ENCODE assay signal across 17 cellular contexts in the genomic region with DNA sequence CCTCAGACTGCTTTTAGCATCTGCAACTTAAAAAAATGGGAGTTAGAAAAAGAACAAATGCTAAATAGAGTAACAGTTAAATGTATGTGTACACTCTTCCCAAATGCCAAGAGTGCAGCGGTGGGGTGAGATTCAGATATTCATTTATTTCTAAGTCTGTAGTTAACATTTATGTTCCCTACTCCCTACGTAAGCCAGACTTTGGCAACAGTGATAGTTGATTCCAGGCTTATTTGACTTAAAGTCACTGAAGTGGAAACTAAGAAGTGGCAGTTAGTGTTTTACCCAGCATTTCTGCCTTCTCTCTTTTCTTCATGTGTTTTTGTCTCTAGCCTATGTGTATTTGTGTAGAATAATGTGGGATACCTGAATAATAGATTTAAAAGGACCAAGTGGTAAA. TPM values are rescaled to one million over a fixed set of nuclear protein-coding genes. Genes with fewer than 3 reads are reported as not detected.
DNase-seq lines count a peak whose midpoint lies in the region; ATAC-seq and TF ChIP-seq lines count a peak whose summit lies in the region.
"Had no signal": no experiment of that assay in that cellular context is flagged by ENCODE, and none has a peak within 500 bp of the region (broad histone marks: within the 10 kb centered on the region; RNA-seq: fewer than 3 reads in every experiment).

No MANE protein-coding gene starts in this region.

- H3K79me2 ChIP-seq in H9 (ENCODE audit: insufficient read depth, low read length), result peaks cover 17% of the 10 kb centered on the region

- no peak overlapping the region for H2AFZ ChIP-seq in H9 (ENCODE audit: low read length)

- CTCF ChIA-PET in activated CD4-positive, alpha-beta memory T cell treated with anti-CD3 and anti-CD28 coated beads for 36 hours (lab: Charles Lee), result no interaction called here
- CTCF ChIA-PET in activated CD4-positive, alpha-beta memory T cell treated with anti-CD3 and anti-CD28 coated beads, Interleukin-2, amount 10 ng/mL, durations not matched to agents 7 days and 5 days (lab: Charles Lee), result interaction anchor here (1.5 kb wide), 1 partner anchor 39 kb away, joined by 3 read pairs; no protein-coding TSS in a partner anchor

- no peak for TF ChIP-seq POLR2A in gastrocnemius medialis (IDR thresholded peaks at IDR 0.05)

- no peak overlapping the region for H3K4me2 ChIP-seq in H9 (ENCODE audit: insufficient read depth, insufficient read length, low read length)

- H3K9me3 ChIP-seq in H9 (ENCODE audit: control insufficient read depth, low read depth, low read length) (no peaks in the 10 kb centered on the region), gastrocnemius medialis (no peaks in the 10 kb centered on the region), HAP-1 (no peaks in the 10 kb centered on the region)
- H3K9me3 ChIP-seq: thoracic aorta had no signal

- peaks cover 46% of the 10 kb centered on the region for H3K4me1 Mint-ChIP-seq in activated CD4-positive, alpha-beta memory T cell treated with anti-CD3 and anti-CD28 coated beads for 36 hours (ENCODE audit: low read depth)
- H3K4me1 Mint-ChIP-seq in activated CD4-positive, alpha-beta memory T cell treated with anti-CD3 and anti-CD28 coated beads, Interleukin-2, amount 10 ng/mL, durations not matched to agents 7 days and 5 days, result peaks cover 50% of the 10 kb centered on the region
- H3K4me1 Mint-ChIP-seq in H9 (peaks cover 24 to 35% of the 10 kb centered on the region in 2 experiments), mesothelial cell of epicardium (peaks cover 53% of the 10 kb centered on the region)
- H3K4me1 Mint-ChIP-seq in activated T-helper 1 cell treated with anti-CD3 and anti-CD28 coated beads, Interleukin-12 subunit alpha, Interleukin-12 subunit beta, Interleukin-2, Interleukin-4 antibody, amounts not matched to agents 30 ng/mL and 10 ng/mL and 1 ng/mL, durations not matched to agents 14 hours and 24 hours and 36 hours (ENCODE audit: low read depth), result peaks cover 61% of the 10 kb centered on the region

- peak overlapping the region; percentile 51 for H3K27ac Mint-ChIP-seq in activated CD4-positive, alpha-beta memory T cell treated with anti-CD3 and anti-CD28 coated beads for 36 hours
- no peak overlapping the region for H3K27ac Mint-ChIP-seq in activated CD4-positive, alpha-beta memory T cell treated with anti-CD3 and anti-CD28 coated beads, Interleukin-2, amount 10 ng/mL, durations not matched to agents 7 days and 5 days
- H3K27ac Mint-ChIP-seq in H9 (peak overlapping the region in 1 of 3 experiments; percentile 27; a peak in 1 of 7 replicates), mesothelial cell of epicardium (peak overlapping the region; percentile 30)
- no peak overlapping the region for H3K27ac Mint-ChIP-seq in activated T-helper 1 cell treated with anti-CD3 and anti-CD28 coated beads, Interleukin-12 subunit alpha, Interleukin-12 subunit beta, Interleukin-2, Interleukin-4 antibody, amounts not matched to agents 30 ng/mL and 10 ng/mL and 1 ng/mL, durations not matched to agents 14 hours and 24 hours and 36 hours

- H3K4me3 Mint-ChIP-seq in activated CD4-positive, alpha-beta memory T cell treated with anti-CD3 and anti-CD28 coated beads for 36 hours, result peak overlapping the region; percentile 98
- no peak overlapping the region for H3K4me3 Mint-ChIP-seq in activated CD4-positive, alpha-beta memory T cell treated with anti-CD3 and anti-CD28 coated beads, Interleukin-2, amount 10 ng/mL, durations not matched to agents 7 days and 5 days
- H3K4me3 Mint-ChIP-seq in H9 (peak overlapping the region; percentile 37 to 90; a peak in 3 of 5 replicates), mesothelial cell of epicardium (no peak overlapping the region)
- H3K4me3 Mint-ChIP-seq in activated T-helper 1 cell treated with anti-CD3 and anti-CD28 coated beads, Interleukin-12 subunit alpha, Interleukin-12 subunit beta, Interleukin-2, Interleukin-4 antibody, amounts not matched to agents 30 ng/mL and 10 ng/mL and 1 ng/mL, durations not matched to agents 14 hours and 24 hours and 36 hours, result peak overlapping the region; percentile 99

- no peak overlapping the region for H4K5ac ChIP-seq in H9 (ENCODE audit: insufficient read length, low read depth, low read length)

- H4K91ac ChIP-seq in H9 (ENCODE audit: insufficient read length, low read depth, low read length), result no peak overlapping the region

- H4K8ac ChIP-seq in H9 (replicated peaks; ENCODE audit: insufficient read length, low read depth, low read length), result no peak overlapping the region

- no peak overlapping the region for H2BK5ac ChIP-seq in H9 (ENCODE audit: insufficient read length, low read length)

- no peak overlapping the region for H3K56ac ChIP-seq in H9 (ENCODE audit: insufficient read length, low read depth, low read length)

- in situ Hi-C loops in gastrocnemius medialis (cut with MboI; ENCODE audit: low sequenced_read_pairs in 4 of 4) (no loop called here), HAP-1 (cut with MboI; ENCODE audit: low sequenced_read_pairs) (no loop called here)

- H3K4me1 ChIP-seq in H9 (ENCODE audit: insufficient read depth, low read length) (no peaks in the 10 kb centered on the region), gastrocnemius medialis (peaks cover 10 to 20% of the 10 kb centered on the region in 2 donors), HAP-1 (peaks cover 10% of the 10 kb centered on the region)

- no peak overlapping the region for H2BK12ac ChIP-seq in H9 (ENCODE audit: insufficient read length, low read depth, low read length)

- no peak overlapping the region for H2BK20ac ChIP-seq in H9 (ENCODE audit: low read depth, low read length, poor library complexity, severe bottlenecking)

- TF ChIP-seq CTCF in H9 (conservative IDR thresholded peaks at IDR 0.05) (no peak), mesothelial cell of epicardium (IDR thresholded peaks at IDR 0.05; ENCODE audit: unreplicated experiment) (no peak), gastrocnemius medialis (IDR thresholded peaks at IDR 0.05 in 4 of 5, conservative IDR thresholded peaks at IDR 0.05 in 1 of 5) (no peak)

- H3K14ac ChIP-seq in H9 (ENCODE audit: insufficient read depth, low read length), result no peak overlapping the region

- no peak overlapping the region for H3K4ac ChIP-seq in H9 (ENCODE audit: low read depth, low read length)

- POLR2A ChIA-PET in activated CD4-positive, alpha-beta memory T cell treated with anti-CD3 and anti-CD28 coated beads for 36 hours (lab: Charles Lee), result no interaction called here
- POLR2A ChIA-PET in activated CD4-positive, alpha-beta memory T cell treated with anti-CD3 and anti-CD28 coated beads, Interleukin-2, amount 10 ng/mL, durations not matched to agents 7 days and 5 days (lab: Charles Lee), result no interaction called here

- no peak overlapping the region for H3T11ph ChIP-seq in H9 (ENCODE audit: low read length)

- H3K27ac ChIP-seq in H9 (ENCODE audit: insufficient read length, low read depth, low read length) (no peak overlapping the region), gastrocnemius medialis (no peak overlapping the region)
- H3K27ac ChIP-seq: brain microvascular endothelial cell, dorsolateral prefrontal cortex, thoracic aorta had no signal

- no peaks in the 10 kb centered on the region for H3K27me3 Mint-ChIP-seq in activated CD4-positive, alpha-beta memory T cell treated with anti-CD3 and anti-CD28 coated beads for 36 hours
- H3K27me3 Mint-ChIP-seq in activated CD4-positive, alpha-beta memory T cell treated with anti-CD3 and anti-CD28 coated beads, Interleukin-2, amount 10 ng/mL, durations not matched to agents 7 days and 5 days, result no peaks in the 10 kb centered on the region
- H3K27me3 Mint-ChIP-seq in H9 (ENCODE audit: low read depth) (no peaks in the 10 kb centered on the region; the same call in 1 of the 2 replicates), mesothelial cell of epicardium (ENCODE audit: low read depth) (peaks cover 2% of the 10 kb centered on the region)
- H3K27me3 Mint-ChIP-seq in activated T-helper 1 cell treated with anti-CD3 and anti-CD28 coated beads, Interleukin-12 subunit alpha, Interleukin-12 subunit beta, Interleukin-2, Interleukin-4 antibody, amounts not matched to agents 30 ng/mL and 10 ng/mL and 1 ng/mL, durations not matched to agents 14 hours and 24 hours and 36 hours (ENCODE audit: insufficient read depth), result no peaks in the 10 kb centered on the region

- DNase-seq in activated CD4-positive, alpha-beta memory T cell treated with anti-CD3 and anti-CD28 coated beads for 36 hours, result no peak
- no peak for DNase-seq in activated CD4-positive, alpha-beta memory T cell treated with anti-CD3 and anti-CD28 coated beads, Interleukin-2, amount 10 ng/mL, durations not matched to agents 7 days and 5 days
- DNase-seq in H9, result no peak
- no peak for DNase-seq in activated T-helper 1 cell treated with anti-CD3 and anti-CD28 coated beads, Interleukin-12 subunit alpha, Interleukin-12 subunit beta, Interleukin-2, Interleukin-4 antibody, amounts not matched to agents 30 ng/mL and 10 ng/mL and 1 ng/mL, durations not matched to agents 14 hours and 24 hours and 36 hours (ENCODE audit: low spot score)
- no peak for DNase-seq in mesothelial cell of epicardium (ENCODE audit: low spot score in 2 of 2, unreplicated experiment in 2 of 2)
- DNase-seq in gastrocnemius medialis, result no peak
- DNase-seq in HAP-1 (ENCODE audit: low spot score in 2 of 2), result no peak
- DNase-seq: activated CD4-positive, CD25-positive, alpha-beta regulatory T cell; brain microvascular endothelial cell; dorsolateral prefrontal cortex; hippocampal formation; NCI-H1930; NCI-H524 treated with DMSO at 0.1 percent for 48 hours had no signal

- no CpG with 5 or more reads among the region's 2 CpGs for WGBS in H9 (ENCODE audit: extremely low coverage, insufficient read length, low lambda C conversion rate)

- no peak overlapping the region for H2BK120ac ChIP-seq in H9 (ENCODE audit: low read depth, low read length, poor library complexity, severe bottlenecking)

- H3K79me1 ChIP-seq in H9 (ENCODE audit: insufficient read depth, low read depth, low read length, poor library complexity, severe bottlenecking), result peaks cover 4% of the 10 kb centered on the region

- ATAC-seq in gastrocnemius medialis (no peak), HG03469 (IDR thresholded peaks at IDR 0.05; ENCODE audit: unreplicated experiment) (no peak)
- ATAC-seq: left lobe of liver had no signal

- no peak overlapping the region for H2AK5ac ChIP-seq in H9 (ENCODE audit: insufficient read length, low read length)

- peaks cover 76% of the 10 kb centered on the region for H3K36me3 Mint-ChIP-seq in activated CD4-positive, alpha-beta memory T cell treated with anti-CD3 and anti-CD28 coated beads for 36 hours
- peaks cover 74% of the 10 kb centered on the region for H3K36me3 Mint-ChIP-seq in activated CD4-positive, alpha-beta memory T cell treated with anti-CD3 and anti-CD28 coated beads, Interleukin-2, amount 10 ng/mL, durations not matched to agents 7 days and 5 days (ENCODE audit: low read depth)
- H3K36me3 Mint-ChIP-seq in H9 (ENCODE audit: insufficient read depth in 1 of 3, low read depth in 3 of 3), result peaks cover 60 to 81% (median 75%) of the 10 kb centered on the region in 3 experiments
- H3K36me3 Mint-ChIP-seq in activated T-helper 1 cell treated with anti-CD3 and anti-CD28 coated beads, Interleukin-12 subunit alpha, Interleukin-12 subunit beta, Interleukin-2, Interleukin-4 antibody, amounts not matched to agents 30 ng/mL and 10 ng/mL and 1 ng/mL, durations not matched to agents 14 hours and 24 hours and 36 hours (ENCODE audit: low read depth), result peaks cover 72% of the 10 kb centered on the region
- peaks cover 40% of the 10 kb centered on the region for H3K36me3 Mint-ChIP-seq in mesothelial cell of epicardium

- peaks cover under 1% of the 10 kb centered on the region for H3K23me2 ChIP-seq in H9 (ENCODE audit: insufficient read length, low read depth, low read length, poor library complexity, severe bottlenecking)

- H3K9ac ChIP-seq in H9 (ENCODE audit: extremely low read depth, insufficient read length, low read length), result no peak overlapping the region

- intact Hi-C loops in activated CD4-positive, alpha-beta memory T cell treated with anti-CD3 and anti-CD28 coated beads for 36 hours (cut with micrococcal nuclease), result no loop called here
- intact Hi-C loops in activated T-helper 1 cell treated with anti-CD3 and anti-CD28 coated beads, Interleukin-12 subunit alpha, Interleukin-12 subunit beta, Interleukin-2, Interleukin-4 antibody, amounts not matched to agents 30 ng/mL and 10 ng/mL and 1 ng/mL, durations not matched to agents 14 hours and 24 hours and 36 hours (cut with micrococcal nuclease), result no loop called here
- intact Hi-C loops in gastrocnemius medialis (cut with DNase I; ENCODE audit: low total_unique reads), result no loop called here

- H3K4me3 ChIP-seq in gastrocnemius medialis (no peak overlapping the region), HAP-1 (no peak overlapping the region)
- H3K4me3 ChIP-seq: dorsolateral prefrontal cortex, thoracic aorta had no signal

- no peak overlapping the region for H2BK15ac ChIP-seq in H9 (ENCODE audit: low read depth, low read length)

- peaks cover 0 to 59% of the 10 kb centered on the region in 2 donors for H3K36me3 ChIP-seq in gastrocnemius medialis
- H3K36me3 ChIP-seq in HAP-1 (replicated peaks), result peaks cover 77% of the 10 kb centered on the region

- H3K18ac ChIP-seq in H9 (ENCODE audit: insufficient read length, low read depth, low read length), result no peak overlapping the region

- no peak overlapping the region for H3K23ac ChIP-seq in H9 (ENCODE audit: insufficient read length, low read depth, low read length)

- H3K9me3 Mint-ChIP-seq in activated CD4-positive, alpha-beta memory T cell treated with anti-CD3 and anti-CD28 coated beads for 36 hours, result no peaks in the 10 kb centered on the region
- no peaks in the 10 kb centered on the region for H3K9me3 Mint-ChIP-seq in activated CD4-positive, alpha-beta memory T cell treated with anti-CD3 and anti-CD28 coated beads, Interleukin-2, amount 10 ng/mL, durations not matched to agents 7 days and 5 days
- H3K9me3 Mint-ChIP-seq in H9 (peaks cover 0 to 6% of the 10 kb centered on the region in 2 experiments; a peak in 2 of 5 replicates), mesothelial cell of epicardium (no peaks in the 10 kb centered on the region)
- no peaks in the 10 kb centered on the region for H3K9me3 Mint-ChIP-seq in activated T-helper 1 cell treated with anti-CD3 and anti-CD28 coated beads, Interleukin-12 subunit alpha, Interleukin-12 subunit beta, Interleukin-2, Interleukin-4 antibody, amounts not matched to agents 30 ng/mL and 10 ng/mL and 1 ng/mL, durations not matched to agents 14 hours and 24 hours and 36 hours

- H3K27me3 ChIP-seq in H9 (ENCODE audit: insufficient read depth, low read length), result no peaks in the 10 kb centered on the region
- H3K27me3 ChIP-seq in gastrocnemius medialis, result no peaks in the 10 kb centered on the region
- peaks cover 1% of the 10 kb centered on the region; the same call in 1 of the 2 replicates for H3K27me3 ChIP-seq in HAP-1 (ENCODE audit: low read depth)
- H3K27me3 ChIP-seq: brain microvascular endothelial cell, dorsolateral prefrontal cortex had no signal

- H4K20me1 ChIP-seq in H9 (ENCODE audit: control insufficient read depth, insufficient read depth, insufficient read length), result no peaks in the 10 kb centered on the region

RNA-seq across cellular contexts. Expression of gene MIR17HG, which starts 4.5 kb away (rescaled TPM):
- 10 to 100 TPM; 19.5 to 22.0 TPM for total RNA-seq in activated CD4-positive, alpha-beta memory T cell treated with anti-CD3 and anti-CD28 coated beads for 36 hours
- 1 to 10 TPM; 6.7 to 7.7 TPM for total RNA-seq in activated CD4-positive, alpha-beta memory T cell treated with anti-CD3 and anti-CD28 coated beads, Interleukin-2, amount 10 ng/mL, durations not matched to agents 7 days and 5 days
- total RNA-seq in H9 (2021) (35.7 and 38.7 TPM in 2 replicates), mesothelial cell of epicardium (15.1 to 16.5 TPM (median 16.3 TPM) in 3 replicates), gastrocnemius medialis (1 to 10 TPM in 1 of 4 donors, under 1 TPM in 1, not detected in 2; 0.51 to 1.3 TPM)
- 46.5 and 52.1 TPM in 2 replicates for total RNA-seq in activated T-helper 1 cell treated with anti-CD3 and anti-CD28 coated beads, Interleukin-12 subunit alpha, Interleukin-12 subunit beta, Interleukin-2, Interleukin-4 antibody, amounts not matched to agents 30 ng/mL and 10 ng/mL and 1 ng/mL, durations not matched to agents 14 hours and 24 hours and 36 hours

RNA-seq across cellular contexts. Expression of gene GPC5, which starts 46.4 kb away (rescaled TPM):
- total RNA-seq in activated CD4-positive, alpha-beta memory T cell treated with anti-CD3 and anti-CD28 coated beads for 36 hours, result under 1 TPM; 0.17 to 0.29 TPM
- total RNA-seq in activated CD4-positive, alpha-beta memory T cell treated with anti-CD3 and anti-CD28 coated beads, Interleukin-2, amount 10 ng/mL, durations not matched to agents 7 days and 5 days, result not detected
- total RNA-seq in H9 (2021) (0.15 TPM in 1 of 2 replicates, not detected in the other), mesothelial cell of epicardium (2.4 to 2.7 TPM (median 2.5 TPM) in 3 replicates), gastrocnemius medialis (not detected)
- total RNA-seq in activated T-helper 1 cell treated with anti-CD3 and anti-CD28 coated beads, Interleukin-12 subunit alpha, Interleukin-12 subunit beta, Interleukin-2, Interleukin-4 antibody, amounts not matched to agents 30 ng/mL and 10 ng/mL and 1 ng/mL, durations not matched to agents 14 hours and 24 hours and 36 hours, result 0.22 TPM in 1 of 2 replicates, not detected in the other
- total RNA-seq: RPMI7951 had no signal

Comparison
In these comparisons a context has a peak if more than half of its experiments do, and no peak if none do; other contexts are left out.
1. H3K27ac Mint-ChIP-seq: peak in activated CD4-positive, alpha-beta memory T cell treated with anti-CD3 and anti-CD28 coated beads for 36 hours (single experiment) and mesothelial cell of epicardium (single experiment); none in activated CD4-positive, alpha-beta memory T cell treated with anti-CD3 and anti-CD28 coated beads, Interleukin-2, amount 10 ng/mL, durations not matched to agents 7 days and 5 days (single experiment) and activated T-helper 1 cell treated with anti-CD3 and anti-CD28 coated beads, Interleukin-12 subunit alpha, Interleukin-12 subunit beta, Interleukin-2, Interleukin-4 antibody, amounts not matched to agents 30 ng/mL and 10 ng/mL and 1 ng/mL, durations not matched to agents 14 hours and 24 hours and 36 hours (single experiment).
2. H3K4me3 Mint-ChIP-seq: peak in activated CD4-positive, alpha-beta memory T cell treated with anti-CD3 and anti-CD28 coated beads for 36 hours (single experiment), H9 (2 of 2) and activated T-helper 1 cell treated with anti-CD3 and anti-CD28 coated beads, Interleukin-12 subunit alpha, Interleukin-12 subunit beta, Interleukin-2, Interleukin-4 antibody, amounts not matched to agents 30 ng/mL and 10 ng/mL and 1 ng/mL, durations not matched to agents 14 hours and 24 hours and 36 hours (single experiment); none in activated CD4-positive, alpha-beta memory T cell treated with anti-CD3 and anti-CD28 coated beads, Interleukin-2, amount 10 ng/mL, durations not matched to agents 7 days and 5 days (single experiment) and mesothelial cell of epicardium (single experiment).